In genomic region chr17:10699861-10700260, GRCh38 we compare ENCODE assay signal across 2 cellular contexts.
TF ChIP-seq lines count a peak whose summit lies in the region.

No MANE protein-coding gene starts in this region.

TF ChIP-seq in GM12891, 5 proteins besides CTCF, POLR2A, EP300 and RAD21:
- TF ChIP-seq POLR2AphosphoS5 (IDR thresholded peaks at IDR 0.05; ENCODE audit: low read depth, low read length), result no peak
- no peak for TF ChIP-seq POU2F2 (IDR thresholded peaks at IDR 0.05; ENCODE audit: low read depth, low read length)
- TF ChIP-seq SPI1 (IDR thresholded peaks at IDR 0.05; ENCODE audit: low read depth, low read length), result no peak
- TF ChIP-seq PAX5 (IDR thresholded peaks at IDR 0.05; ENCODE audit: insufficient read depth, low read length, severe bottlenecking), result no peak
- TF ChIP-seq TAF1 (IDR thresholded peaks at IDR 0.05; ENCODE audit: low read depth, low read length), result no peak

TF ChIP-seq in HepG2, 621 proteins besides CTCF, POLR2A, EP300 and RAD21:
- TF ChIP-seq ZNF337 (CRISPR knock-in tag; IDR thresholded peaks at IDR 0.05; ENCODE audit: borderline replicate concordance, low read depth) (no peak), ZNF264 (CRISPR knock-in tag; IDR thresholded peaks at IDR 0.05) (no peak), GTF2F1 (IDR thresholded peaks at IDR 0.05; ENCODE audit: low read length) (no peak), MEF2D (CRISPR knock-in tag; IDR thresholded peaks at IDR 0.05) (no peak), KLF13 (CRISPR knock-in tag; IDR thresholded peaks at IDR 0.05) (no peak), ZNF207 (IDR thresholded peaks at IDR 0.05; ENCODE audit: borderline replicate concordance) (no peak), SALL2 (CRISPR knock-in tag; IDR thresholded peaks at IDR 0.05) (no peak), ZFX (CRISPR knock-in tag; IDR thresholded peaks at IDR 0.05; ENCODE audit: low read depth) (no peak), NFKB2 (CRISPR knock-in tag; IDR thresholded peaks at IDR 0.05; ENCODE audit: borderline replicate concordance) (no peak), IRF9 (CRISPR knock-in tag; IDR thresholded peaks at IDR 0.05; ENCODE audit: borderline replicate concordance) (no peak), DBP (CRISPR knock-in tag; IDR thresholded peaks at IDR 0.05; ENCODE audit: not compliant biosample characterization) (no peak), ZNF280B (CRISPR knock-in tag; IDR thresholded peaks at IDR 0.05; ENCODE audit: borderline replicate concordance) (no peak), ZNF414 (CRISPR knock-in tag; IDR thresholded peaks at IDR 0.05) (no peak), NBN (conservative IDR thresholded peaks at IDR 0.05) (no peak), ZNF644 (CRISPR knock-in tag; IDR thresholded peaks at IDR 0.05; ENCODE audit: low read depth) (no peak)
- TF ChIP-seq, protein P1, sequence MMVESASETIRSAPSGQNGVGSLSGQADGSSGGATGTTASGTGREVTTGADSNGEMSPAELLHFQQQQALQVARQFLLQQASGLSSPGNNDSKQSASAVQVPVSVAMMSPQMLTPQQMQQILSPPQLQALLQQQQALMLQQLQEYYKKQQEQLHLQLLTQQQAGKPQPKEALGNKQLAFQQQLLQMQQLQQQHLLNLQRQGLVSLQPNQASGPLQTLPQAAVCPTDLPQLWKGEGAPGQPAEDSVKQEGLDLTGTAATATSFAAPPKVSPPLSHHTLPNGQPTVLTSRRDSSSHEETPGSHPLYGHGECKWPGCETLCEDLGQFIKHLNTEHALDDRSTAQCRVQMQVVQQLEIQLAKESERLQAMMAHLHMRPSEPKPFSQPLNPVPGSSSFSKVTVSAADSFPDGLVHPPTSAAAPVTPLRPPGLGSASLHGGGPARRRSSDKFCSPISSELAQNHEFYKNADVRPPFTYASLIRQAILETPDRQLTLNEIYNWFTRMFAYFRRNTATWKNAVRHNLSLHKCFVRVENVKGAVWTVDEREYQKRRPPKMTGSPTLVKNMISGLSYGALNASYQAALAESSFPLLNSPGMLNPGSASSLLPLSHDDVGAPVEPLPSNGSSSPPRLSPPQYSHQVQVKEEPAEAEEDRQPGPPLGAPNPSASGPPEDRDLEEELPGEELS (CRISPR knock-in tag; IDR thresholded peaks at IDR 0.05), result no peak
- TF ChIP-seq, protein P2, sequence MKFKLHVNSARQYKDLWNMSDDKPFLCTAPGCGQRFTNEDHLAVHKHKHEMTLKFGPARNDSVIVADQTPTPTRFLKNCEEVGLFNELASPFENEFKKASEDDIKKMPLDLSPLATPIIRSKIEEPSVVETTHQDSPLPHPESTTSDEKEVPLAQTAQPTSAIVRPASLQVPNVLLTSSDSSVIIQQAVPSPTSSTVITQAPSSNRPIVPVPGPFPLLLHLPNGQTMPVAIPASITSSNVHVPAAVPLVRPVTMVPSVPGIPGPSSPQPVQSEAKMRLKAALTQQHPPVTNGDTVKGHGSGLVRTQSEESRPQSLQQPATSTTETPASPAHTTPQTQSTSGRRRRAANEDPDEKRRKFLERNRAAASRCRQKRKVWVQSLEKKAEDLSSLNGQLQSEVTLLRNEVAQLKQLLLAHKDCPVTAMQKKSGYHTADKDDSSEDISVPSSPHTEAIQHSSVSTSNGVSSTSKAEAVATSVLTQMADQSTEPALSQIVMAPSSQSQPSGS (CRISPR knock-in tag; IDR thresholded peaks at IDR 0.05), result no peak
- TF ChIP-seq, protein P3, sequence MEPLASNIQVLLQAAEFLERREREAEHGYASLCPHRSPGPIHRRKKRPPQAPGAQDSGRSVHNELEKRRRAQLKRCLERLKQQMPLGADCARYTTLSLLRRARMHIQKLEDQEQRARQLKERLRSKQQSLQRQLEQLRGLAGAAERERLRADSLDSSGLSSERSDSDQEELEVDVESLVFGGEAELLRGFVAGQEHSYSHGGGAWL (CRISPR knock-in tag; IDR thresholded peaks at IDR 0.05), result no peak
